ENCODE assay signal across 8 cellular contexts in the genomic region with DNA sequence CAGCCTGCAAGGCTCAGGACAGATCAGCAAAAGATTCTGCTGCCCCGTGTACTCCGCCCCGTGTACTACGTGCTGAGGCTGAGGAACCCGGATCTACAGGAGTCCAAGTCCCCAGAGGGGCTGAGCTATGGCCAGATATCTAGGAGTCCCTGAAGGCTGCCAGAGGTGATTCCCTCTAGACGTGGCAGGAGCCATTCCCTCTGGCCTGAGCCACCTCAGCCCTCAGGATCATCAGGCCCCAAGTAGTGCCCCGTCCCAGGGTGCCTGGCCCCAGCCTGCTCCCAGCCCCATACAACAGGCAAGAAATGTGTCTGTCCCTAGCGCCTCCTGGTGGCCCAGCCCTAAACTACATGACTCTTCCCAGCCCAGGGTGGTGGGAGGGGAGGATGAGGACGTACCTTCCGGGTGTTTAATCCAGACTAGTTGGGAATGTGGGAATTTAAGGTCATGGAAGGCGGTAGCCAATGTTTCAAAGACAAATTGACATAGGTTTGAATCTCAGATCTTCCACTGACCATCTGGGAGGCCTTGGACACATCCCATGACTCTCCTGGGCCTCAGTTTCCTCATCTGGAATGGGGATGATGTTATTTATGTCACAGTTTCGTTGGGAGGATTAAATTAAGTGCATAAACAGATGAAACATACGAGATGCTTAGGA. TPM values are rescaled to one million over a fixed set of nuclear protein-coding genes. Genes with fewer than 3 reads are reported as not detected.
DNase-seq lines count a peak whose midpoint lies in the region; ATAC-seq and TF ChIP-seq lines count a peak whose summit lies in the region.

No MANE protein-coding gene starts in this region.

- no peak overlapping the region for H3K4me3 ChIP-seq in choroid plexus epithelial cell (ENCODE audit: low read depth, low read length)
- no peak overlapping the region for H3K4me3 ChIP-seq in lower leg skin (ENCODE audit: low read depth, poor library complexity, severe bottlenecking)

- WGBS in lower leg skin, 2 donors = 11 to 15% methylated on average over 12 to 13 of the region's 13 CpGs

- no peaks in the 10 kb centered on the region for H3K36me3 Mint-ChIP-seq in HFFc6 (ENCODE audit: low read depth)
- H3K36me3 Mint-ChIP-seq in activated CD4-positive, alpha-beta T cell treated with anti-CD3 and anti-CD28 coated beads for 36 hours (ENCODE audit: low read depth) = no peaks in the 10 kb centered on the region

- TF ChIP-seq CTCF in HFFc6 (IDR thresholded peaks at IDR 0.05) = peak; percentile 97
- TF ChIP-seq CTCF in choroid plexus epithelial cell (conservative IDR thresholded peaks at IDR 0.05; ENCODE audit: low read depth, low read length) = peak; percentile 93
- peak in 1 of 3 donors; percentile 94 for TF ChIP-seq CTCF in lower leg skin (IDR thresholded peaks at IDR 0.05)

- POLR2A ChIA-PET in activated CD4-positive, alpha-beta T cell treated with anti-CD3 and anti-CD28 coated beads for 36 hours (lab: Charles Lee) = no interaction called here

- DNase-seq in Caki2 (ENCODE audit: low read depth) (peak; percentile 86), HFFc6 (peak; percentile 71), NCI-H226 (peak; percentile 71), choroid plexus epithelial cell (ENCODE audit: low read depth) (peak; percentile 81), lower leg skin (ENCODE audit: low spot score in 2 of 2) (peak; percentile 89 to 98)
- peak; percentile 91 for DNase-seq in activated CD4-positive, alpha-beta T cell treated with anti-CD3 and anti-CD28 coated beads for 36 hours
- peak; percentile 49 to 78 (median 59) for DNase-seq in stimulated activated CD4-positive, alpha-beta T cell treated with anti-CD3 and anti-CD28 coated beads, TNF-alpha, amount 100 ng/mL, for 1 hour (ENCODE audit: low read depth in 3 of 3, low spot score in 1 of 3)

- no peaks in the 10 kb centered on the region for H3K9me3 Mint-ChIP-seq in HFFc6
- no peaks in the 10 kb centered on the region for H3K9me3 Mint-ChIP-seq in activated CD4-positive, alpha-beta T cell treated with anti-CD3 and anti-CD28 coated beads for 36 hours (ENCODE audit: low read depth)

- CTCF ChIA-PET in activated CD4-positive, alpha-beta T cell treated with anti-CD3 and anti-CD28 coated beads for 36 hours (lab: Charles Lee) = interaction anchor here (0.6 to 11.7 kb wide), 2 partner anchors 61 to 274 kb away, joined by 3 to 158 read pairs; a partner anchor contains a TSS

- intact Hi-C loops in activated CD4-positive, alpha-beta T cell treated with anti-CD3 and anti-CD28 coated beads for 36 hours (cut with DNase I, micrococcal nuclease) = loop anchor here (1.0 to 10.0 kb wide), 8 partner anchors 117 to 478 kb away; a partner anchor contains a TSS
- intact Hi-C loops in lower leg skin (cut with DNase I; ENCODE audit: low total_unique reads) = no loop called here

- peaks cover 5% of the 10 kb centered on the region for H3K27me3 Mint-ChIP-seq in HFFc6 (ENCODE audit: insufficient read depth)
- peaks cover 6% of the 10 kb centered on the region for H3K27me3 Mint-ChIP-seq in activated CD4-positive, alpha-beta T cell treated with anti-CD3 and anti-CD28 coated beads for 36 hours

- in situ Hi-C loops in Caki2 (cut with HindIII; ENCODE audit: low pct_unique_long_range_greater_than_20kb, low sequenced_read_pairs) = no loop called here

- peaks cover 21% of the 10 kb centered on the region for H3K4me1 Mint-ChIP-seq in HFFc6 (ENCODE audit: low read depth)
- H3K4me1 Mint-ChIP-seq in activated CD4-positive, alpha-beta T cell treated with anti-CD3 and anti-CD28 coated beads for 36 hours = peaks cover 8% of the 10 kb centered on the region

- peak; percentile 90 for ATAC-seq in activated CD4-positive, alpha-beta T cell treated with anti-CD3 and anti-CD28 coated beads for 36 hours
- no peak for ATAC-seq in GM21515 (IDR thresholded peaks at IDR 0.05; ENCODE audit: unreplicated experiment)

- H3K27ac Mint-ChIP-seq in HFFc6 = no peak overlapping the region; the same call in 1 of the 2 replicates
- no peak overlapping the region for H3K27ac Mint-ChIP-seq in activated CD4-positive, alpha-beta T cell treated with anti-CD3 and anti-CD28 coated beads for 36 hours

- TF ChIP-seq POLR2A in lower leg skin (IDR thresholded peaks at IDR 0.05) = no peak

- H3K4me3 Mint-ChIP-seq in HFFc6 = no peak overlapping the region
- H3K4me3 Mint-ChIP-seq in activated CD4-positive, alpha-beta T cell treated with anti-CD3 and anti-CD28 coated beads for 36 hours = no peak overlapping the region

RNA-seq across cellular contexts. Expression of a gene that starts 49.4 kb away (rescaled TPM):
- total RNA-seq in Caki2 (2014; rRNA removed; shearing (Covaris generic); ENCODE audit: low replicate concordance) = 28.1 and 28.2 TPM in 2 replicates
- 10 to 100 TPM; 37.8 to 46.5 (median 45.2) TPM for total RNA-seq in HFFc6 (2021; fragmentation: NEBNext Ultra II Directional; extraction: Animal tissue kit (Norgen Biotek cat#: 25700))
- 10 to 100 TPM; 79.0 to 92.8 TPM for total RNA-seq in activated CD4-positive, alpha-beta T cell treated with anti-CD3 and anti-CD28 coated beads for 36 hours
- 10 to 100 TPM; 19.1 to 29.8 (median 23.3) TPM for total RNA-seq in lower leg skin
